ENCODE assay signal across 10 cellular contexts in genomic region chr7:140049339-140050024, GRCh38. TPM values are rescaled to one million over a fixed set of nuclear protein-coding genes. Genes with fewer than 3 reads are reported as not detected.
DNase-seq lines count a peak whose midpoint lies in the region; ATAC-seq and TF ChIP-seq lines count a peak whose summit lies in the region.
"Had no signal": no experiment of that assay in that cellular context is flagged by ENCODE, and none has a peak within 500 bp of the region (broad histone marks: within the 10 kb centered on the region; RNA-seq: fewer than 3 reads in every experiment).

No MANE protein-coding gene starts in this region.

- no peak overlapping the region for H3K9ac ChIP-seq in BLaER1 treated with 17β-estradiol and CSF1 and Interleukin-3, amounts not matched to agents 10 nM and 100 nM

- WGBS in right lobe of liver (ENCODE audit: insufficient coverage, low coverage, low lambda C conversion rate, missing lambda C conversion rate) = 58% methylated on average over 4 of the region's 5 CpGs
- 79 to 85% methylated on average over 5 of the region's 5 CpGs for WGBS in testis, 2 donors

- no peak for TF ChIP-seq CTCF in cardiac fibroblast (IDR thresholded peaks at IDR 0.05; ENCODE audit: low read depth, low read length)
- TF ChIP-seq CTCF in right lobe of liver (IDR thresholded peaks at IDR 0.05) = no peak
- TF ChIP-seq CTCF in testis (IDR thresholded peaks at IDR 0.05) = no peak

- ATAC-seq in right lobe of liver (peak; percentile 89 to 98 (median 96)), GM19463 (IDR thresholded peaks at IDR 0.05; ENCODE audit: unreplicated experiment) (no peak)
- ATAC-seq: HCT116 had no signal

- intact Hi-C loops in right lobe of liver (cut with DNase I) (no loop called here), testis (cut with DNase I; ENCODE audit: low total_unique reads) (no loop called here)

- H3K4me2 ChIP-seq in BLaER1 treated with 17β-estradiol and CSF1 and Interleukin-3, amounts not matched to agents 10 nM and 100 nM = peak overlapping the region in 8 of 11 experiments; percentile 6 to 64 (median 35); a peak in 11 of 22 replicates

- no peaks in the 10 kb centered on the region for H3K27me3 ChIP-seq in BLaER1 treated with 17β-estradiol and CSF1 and Interleukin-3, amounts not matched to agents 10 nM and 100 nM
- H3K27me3 ChIP-seq in right lobe of liver = no peaks in the 10 kb centered on the region
- no peaks in the 10 kb centered on the region for H3K27me3 ChIP-seq in testis

- peaks cover 51 to 93% (median 75%) of the 10 kb centered on the region in 11 experiments for H3K36me3 ChIP-seq in BLaER1 treated with 17β-estradiol and CSF1 and Interleukin-3, amounts not matched to agents 10 nM and 100 nM
- H3K36me3 ChIP-seq in right lobe of liver = peaks cover 0 to 4% (median 0%) of the 10 kb centered on the region in 4 donors
- no peaks in the 10 kb centered on the region for H3K36me3 ChIP-seq in testis (ENCODE audit: low read depth, missing control alignments)

- H3K4me1 ChIP-seq in BLaER1 treated with 17β-estradiol and CSF1 and Interleukin-3, amounts not matched to agents 10 nM and 100 nM = peaks cover 11 to 28% (median 17%) of the 10 kb centered on the region in 10 experiments
- H3K4me1 ChIP-seq in right lobe of liver (peaks cover 0 to 45% (median 16%) of the 10 kb centered on the region in 4 donors), testis (no peaks in the 10 kb centered on the region)

- no peaks in the 10 kb centered on the region for H3K9me3 ChIP-seq in BLaER1 treated with 17β-estradiol and CSF1 and Interleukin-3, amounts not matched to agents 10 nM and 100 nM (replicated peaks in 1 of 11)
- H3K9me3 ChIP-seq in right lobe of liver (no peaks in the 10 kb centered on the region), testis (no peaks in the 10 kb centered on the region)

- H3K27ac ChIP-seq in BLaER1 treated with 17β-estradiol and CSF1 and Interleukin-3, amounts not matched to agents 10 nM and 100 nM = no peak overlapping the region
- H3K27ac ChIP-seq in right lobe of liver (peak overlapping the region; percentile 35 to 71 (median 67)), testis (no peak overlapping the region)

- H4K20me1 ChIP-seq in BLaER1 treated with 17β-estradiol and CSF1 and Interleukin-3, amounts not matched to agents 10 nM and 100 nM = peaks cover 0 to 65% (median 17%) of the 10 kb centered on the region in 11 experiments; a peak in 13 of 22 replicates

- no peak overlapping the region for H3K4me3 ChIP-seq in BLaER1 treated with 17β-estradiol and CSF1 and Interleukin-3, amounts not matched to agents 10 nM and 100 nM
- no peak overlapping the region for H3K4me3 ChIP-seq in cardiac fibroblast (replicated peaks in 1 of 2; ENCODE audit: low read depth in 2 of 2, low read length in 2 of 2)
- no peak overlapping the region for H3K4me3 ChIP-seq in right lobe of liver
- H3K4me3 ChIP-seq in testis = no peak overlapping the region

- DNase-seq in NCI-H146 (lab: John Stamatoyannopoulos, UW) (peak; percentile 89), cardiac fibroblast (ENCODE audit: low read depth in 2 of 2) (peak; percentile 35 to 52), right lobe of liver (peak; percentile 46 to 82 (median 61)), NCI-H345 (lab: John Stamatoyannopoulos, UW) (no peak), testis (no peak), NCI-H1048 (lab: John Stamatoyannopoulos, UW) (no peak)
- DNase-seq: hippocampal formation had no signal

- TF ChIP-seq POLR2A in right lobe of liver (IDR thresholded peaks at IDR 0.05) (no peak), testis (IDR thresholded peaks at IDR 0.05) (no peak)

RNA-seq across cellular contexts. Expression of gene PARP12, which starts 13.3 kb away (rescaled TPM):
- 10 to 100 TPM; 15.7 to 33.1 (median 23.3) TPM for total RNA-seq in right lobe of liver
- 10 to 100 TPM; 54.6 to 63.1 TPM for total RNA-seq in testis
- 39.4 TPM for polyA plus RNA-seq in testis (ENCODE audit: insufficient read depth, low read depth, low replicate concordance)

Comparison
In these comparisons a context has a peak if more than half of its experiments do, and no peak if none do; other contexts are left out.
1. H3K27ac ChIP-seq: peak in right lobe of liver (3 of 3); none in BLaER1 treated with 17β-estradiol and CSF1 and Interleukin-3, amounts not matched to agents 10 nM and 100 nM (0 of 11) and testis (0 of 2).
2. DNase-seq: peak in NCI-H146 (single experiment), cardiac fibroblast (2 of 2) and right lobe of liver (3 of 3); none in NCI-H345 (single experiment), testis (single experiment) and NCI-H1048 (single experiment).